1 cellular context compared by ENCODE assay signal in the genomic region with DNA sequence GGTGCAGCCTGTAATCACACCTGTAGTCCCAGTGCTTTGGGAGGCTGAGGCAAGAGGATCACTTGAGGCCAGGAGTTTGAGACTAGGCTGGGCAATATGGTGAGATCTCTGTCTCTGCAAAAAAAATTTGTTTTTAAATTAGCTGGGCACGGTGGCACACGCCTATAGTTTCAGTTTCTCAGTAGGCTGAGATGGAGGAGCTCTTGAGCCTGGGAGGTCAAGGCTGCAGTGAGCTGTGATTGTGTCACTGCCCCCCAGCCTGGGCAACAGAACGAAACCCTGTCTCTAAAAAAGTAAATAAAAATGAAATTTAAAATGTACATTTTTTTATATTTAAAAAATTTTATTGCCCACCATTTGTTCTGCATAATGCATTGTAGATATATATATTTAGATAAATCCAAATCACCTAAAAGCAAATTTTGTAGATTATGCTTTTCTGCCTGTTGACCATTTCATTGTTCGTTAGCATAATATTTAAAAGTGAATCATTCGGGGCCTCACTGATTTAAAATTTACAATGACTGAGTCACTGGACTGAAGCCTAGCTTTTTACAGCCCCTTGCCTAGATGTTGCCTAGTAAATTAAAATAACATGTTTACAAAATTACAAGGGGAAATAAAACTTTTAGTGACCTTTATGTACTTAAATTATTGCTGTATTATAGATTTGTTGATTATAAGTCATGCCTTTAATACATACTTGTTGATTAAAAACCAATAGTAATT.
TF ChIP-seq lines count a peak whose summit lies in the region.

No MANE protein-coding gene starts in this region.

TF ChIP-seq in GM12878, 131 proteins besides CTCF, POLR2A, EP300 and RAD21 (continued from another document):
- TF ChIP-seq CUX1 (IDR thresholded peaks at IDR 0.05; ENCODE audit: insufficient replicate concordance, low read depth, low read length), result no peak
- no peak for TF ChIP-seq SREBF1 (IDR thresholded peaks at IDR 0.05; ENCODE audit: low read length)
- TF ChIP-seq POLR2AphosphoS5 (IDR thresholded peaks at IDR 0.05; ENCODE audit: low read length), result no peak
- no peak for TF ChIP-seq GATAD2B (conservative IDR thresholded peaks at IDR 0.05; ENCODE audit: low read depth)
- TF ChIP-seq E4F1 (IDR thresholded peaks at IDR 0.05; ENCODE audit: borderline replicate concordance, partially characterized antibody), result no peak
- TF ChIP-seq SMC3 (IDR thresholded peaks at IDR 0.05; ENCODE audit: borderline replicate concordance, low read length), result no peak
- TF ChIP-seq SMAD5 (IDR thresholded peaks at IDR 0.05; ENCODE audit: low read depth), result no peak
- TF ChIP-seq ETV6 (conservative IDR thresholded peaks at IDR 0.05 in 1 of 2, IDR thresholded peaks at IDR 0.05 in 1 of 2; ENCODE audit: borderline replicate concordance in 1 of 2, low read depth in 1 of 2), result no peak
- TF ChIP-seq, protein P1, sequence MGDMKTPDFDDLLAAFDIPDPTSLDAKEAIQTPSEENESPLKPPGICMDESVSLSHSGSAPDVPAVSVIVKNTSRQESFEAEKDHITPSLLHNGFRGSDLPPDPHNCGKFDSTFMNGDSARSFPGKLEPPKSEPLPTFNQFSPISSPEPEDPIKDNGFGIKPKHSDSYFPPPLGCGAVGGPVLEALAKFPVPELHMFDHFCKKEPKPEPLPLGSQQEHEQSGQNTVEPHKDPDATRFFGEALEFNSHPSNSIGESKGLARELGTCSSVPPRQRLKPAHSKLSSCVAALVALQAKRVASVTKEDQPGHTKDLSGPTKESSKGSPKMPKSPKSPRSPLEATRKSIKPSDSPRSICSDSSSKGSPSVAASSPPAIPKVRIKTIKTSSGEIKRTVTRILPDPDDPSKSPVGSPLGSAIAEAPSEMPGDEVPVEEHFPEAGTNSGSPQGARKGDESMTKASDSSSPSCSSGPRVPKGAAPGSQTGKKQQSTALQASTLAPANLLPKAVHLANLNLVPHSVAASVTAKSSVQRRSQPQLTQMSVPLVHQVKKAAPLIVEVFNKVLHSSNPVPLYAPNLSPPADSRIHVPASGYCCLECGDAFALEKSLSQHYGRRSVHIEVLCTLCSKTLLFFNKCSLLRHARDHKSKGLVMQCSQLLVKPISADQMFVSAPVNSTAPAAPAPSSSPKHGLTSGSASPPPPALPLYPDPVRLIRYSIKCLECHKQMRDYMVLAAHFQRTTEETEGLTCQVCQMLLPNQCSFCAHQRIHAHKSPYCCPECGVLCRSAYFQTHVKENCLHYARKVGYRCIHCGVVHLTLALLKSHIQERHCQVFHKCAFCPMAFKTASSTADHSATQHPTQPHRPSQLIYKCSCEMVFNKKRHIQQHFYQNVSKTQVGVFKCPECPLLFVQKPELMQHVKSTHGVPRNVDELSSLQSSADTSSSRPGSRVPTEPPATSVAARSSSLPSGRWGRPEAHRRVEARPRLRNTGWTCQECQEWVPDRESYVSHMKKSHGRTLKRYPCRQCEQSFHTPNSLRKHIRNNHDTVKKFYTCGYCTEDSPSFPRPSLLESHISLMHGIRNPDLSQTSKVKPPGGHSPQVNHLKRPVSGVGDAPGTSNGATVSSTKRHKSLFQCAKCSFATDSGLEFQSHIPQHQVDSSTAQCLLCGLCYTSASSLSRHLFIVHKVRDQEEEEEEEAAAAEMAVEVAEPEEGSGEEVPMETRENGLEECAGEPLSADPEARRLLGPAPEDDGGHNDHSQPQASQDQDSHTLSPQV (IDR thresholded peaks at IDR 0.05), result no peak
- no peak for TF ChIP-seq JUNB (IDR thresholded peaks at IDR 0.05)
- TF ChIP-seq RBBP5 (conservative IDR thresholded peaks at IDR 0.05), result no peak
- no peak for TF ChIP-seq ZBTB4 (CRISPR knock-in tag; IDR thresholded peaks at IDR 0.05)
